Comparison of ENCODE assay signal across 1 cellular context in the genomic region with DNA sequence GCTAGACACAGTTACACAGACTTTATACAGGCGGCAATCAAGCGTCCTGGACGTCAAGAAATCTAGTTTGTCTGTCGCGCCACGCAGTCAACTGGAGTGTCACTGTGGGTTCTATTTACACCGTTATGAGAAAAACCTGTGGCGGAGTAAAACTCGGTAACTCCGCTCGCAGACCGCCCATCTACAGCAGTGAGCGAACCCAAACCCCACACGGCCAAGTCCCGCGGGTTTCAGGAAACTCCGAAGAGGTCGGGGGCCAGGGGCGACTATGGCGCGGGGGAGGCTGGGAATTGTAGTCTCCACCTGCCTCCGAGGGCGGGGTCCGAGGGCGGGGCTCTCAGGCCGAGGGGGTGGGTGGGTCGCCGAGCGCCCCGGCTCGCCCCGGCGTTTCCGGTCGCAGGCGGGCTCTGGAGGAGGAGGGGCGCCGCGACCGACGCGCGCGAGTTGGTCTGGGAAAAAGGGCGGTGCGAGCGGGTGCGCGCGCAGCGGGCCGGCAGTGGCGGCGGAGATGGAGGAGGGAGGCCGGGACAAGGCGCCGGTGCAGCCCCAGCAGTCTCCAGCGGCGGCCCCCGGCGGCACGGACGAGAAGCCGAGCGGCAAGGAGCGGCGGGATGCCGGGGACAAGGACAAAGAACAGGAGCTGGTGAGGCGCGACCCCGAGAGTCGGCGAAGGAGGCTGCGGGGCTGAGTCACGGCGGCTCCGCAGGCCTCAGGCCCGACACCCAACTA.
TF ChIP-seq lines count a peak whose summit lies in the region.

Gene PSMD2, plus strand, starts transcription at position 483 of the 729 bp plus-strand sequence. Its CDS starts 26 bp downstream, at position 509.

TF ChIP-seq in HepG2, 621 proteins besides CTCF, POLR2A, EP300 and RAD21 (continued from another document and continues in another):
- TF ChIP-seq, protein P1, sequence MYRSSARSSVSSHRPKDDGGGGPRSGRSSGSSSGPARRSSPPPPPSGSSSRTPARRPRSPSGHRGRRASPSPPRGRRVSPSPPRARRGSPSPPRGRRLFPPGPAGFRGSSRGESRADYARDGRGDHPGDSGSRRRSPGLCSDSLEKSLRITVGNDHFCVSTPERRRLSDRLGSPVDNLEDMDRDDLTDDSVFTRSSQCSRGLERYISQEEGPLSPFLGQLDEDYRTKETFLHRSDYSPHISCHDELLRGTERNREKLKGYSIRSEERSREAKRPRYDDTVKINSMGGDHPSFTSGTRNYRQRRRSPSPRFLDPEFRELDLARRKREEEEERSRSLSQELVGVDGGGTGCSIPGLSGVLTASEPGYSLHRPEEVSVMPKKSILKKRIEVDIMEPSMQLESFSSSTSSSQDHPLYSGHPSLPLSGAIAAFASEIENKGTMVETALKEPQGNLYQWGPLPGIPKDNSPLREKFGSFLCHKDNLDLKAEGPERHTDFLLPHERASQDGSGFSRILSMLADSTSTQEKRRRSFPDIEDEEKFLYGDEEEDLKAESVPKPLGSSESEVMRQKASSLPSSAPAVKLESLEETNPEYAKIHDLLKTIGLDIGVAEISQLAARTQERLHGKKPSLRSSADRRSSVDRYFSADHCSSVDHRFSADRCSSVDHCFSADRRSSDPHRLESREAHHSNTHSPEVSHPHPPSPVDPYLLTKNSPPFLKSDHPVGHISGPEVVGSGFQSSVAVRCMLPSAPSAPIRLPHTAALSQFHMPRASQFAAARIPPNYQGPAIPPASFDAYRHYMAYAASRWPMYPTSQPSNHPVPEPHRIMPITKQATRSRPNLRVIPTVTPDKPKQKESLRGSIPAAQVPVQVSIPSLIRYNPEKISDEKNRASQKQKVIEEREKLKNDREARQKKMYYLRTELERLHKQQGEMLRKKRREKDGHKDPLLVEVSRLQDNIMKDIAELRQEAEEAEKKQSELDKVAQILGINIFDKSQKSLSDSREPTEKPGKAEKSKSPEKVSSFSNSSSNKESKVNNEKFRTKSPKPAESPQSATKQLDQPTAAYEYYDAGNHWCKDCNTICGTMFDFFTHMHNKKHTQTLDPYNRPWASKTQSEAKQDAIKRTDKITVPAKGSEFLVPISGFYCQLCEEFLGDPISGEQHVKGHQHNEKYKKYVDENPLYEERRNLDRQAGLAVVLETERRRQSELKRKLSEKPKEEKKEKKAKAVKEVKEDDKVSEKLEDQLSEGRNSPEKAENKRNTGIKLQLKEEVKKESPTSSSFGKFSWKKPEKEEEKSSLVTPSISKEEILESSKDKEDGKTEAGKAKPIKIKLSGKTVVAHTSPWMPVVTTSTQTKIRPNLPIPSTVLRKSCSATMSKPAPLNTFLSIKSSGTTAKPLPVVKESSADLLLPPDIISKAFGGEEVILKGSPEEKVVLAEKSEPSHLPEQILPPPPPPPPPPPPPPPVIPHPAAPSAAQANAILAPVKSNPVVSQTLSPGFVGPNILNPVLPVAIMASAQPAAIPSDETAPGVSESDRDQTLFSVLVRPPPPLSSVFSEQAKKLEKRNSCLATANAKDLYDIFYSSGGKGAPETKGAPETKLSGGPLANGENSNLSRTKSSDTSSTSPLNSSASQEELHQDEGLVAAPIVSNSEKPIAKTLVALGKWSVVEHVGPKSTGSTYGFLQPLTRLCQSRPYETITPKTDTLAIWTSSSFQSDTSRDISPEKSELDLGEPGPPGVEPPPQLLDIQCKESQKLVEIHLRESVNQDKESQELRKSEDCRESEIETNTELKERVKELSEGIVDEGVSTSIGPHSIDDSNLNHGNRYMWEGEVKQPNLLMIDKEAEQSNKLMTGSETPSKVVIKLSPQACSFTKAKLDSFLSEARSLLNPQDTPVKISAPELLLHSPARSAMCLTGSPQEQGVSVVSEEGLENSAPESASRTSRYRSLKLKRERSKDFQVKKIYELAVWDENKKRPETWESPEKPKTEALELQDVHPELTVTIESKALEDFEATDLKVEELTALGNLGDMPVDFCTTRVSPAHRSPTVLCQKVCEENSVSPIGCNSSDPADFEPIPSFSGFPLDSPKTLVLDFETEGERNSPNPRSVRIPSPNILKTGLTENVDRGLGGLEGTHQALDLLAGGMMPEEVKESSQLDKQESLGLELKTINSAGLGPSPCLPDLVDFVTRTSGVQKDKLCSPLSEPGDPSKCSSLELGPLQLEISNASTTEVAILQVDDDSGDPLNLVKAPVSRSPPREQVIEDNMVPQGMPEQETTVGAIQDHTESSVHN (CRISPR knock-in tag; IDR thresholded peaks at IDR 0.05), result no peak; the same call in 1 of the 2 replicates
- TF ChIP-seq CAMTA2 (CRISPR knock-in tag; IDR thresholded peaks at IDR 0.05; ENCODE audit: borderline replicate concordance) (0 out of 2 replicates have a peak, but pooled peaks have one; percentile 1), ZNF616 (CRISPR knock-in tag; IDR thresholded peaks at IDR 0.05; ENCODE audit: low read depth) (peak; percentile 21; the same call in 1 of the 2 replicates), ATF7-NPFF (CRISPR knock-in tag; IDR thresholded peaks at IDR 0.05; ENCODE audit: low read depth) (no peak; the same call in 1 of the 2 replicates), PATZ1 (CRISPR knock-in tag; IDR thresholded peaks at IDR 0.05) (peak; percentile 80), BHLHE40 (IDR thresholded peaks at IDR 0.05; ENCODE audit: low read length) (no peak), RORA (CRISPR knock-in tag; IDR thresholded peaks at IDR 0.05) (no peak), ZNF337 (CRISPR knock-in tag; IDR thresholded peaks at IDR 0.05; ENCODE audit: borderline replicate concordance, low read depth) (no peak), ZFP82 (CRISPR knock-in tag; IDR thresholded peaks at IDR 0.05; ENCODE audit: borderline replicate concordance) (0 out of 2 replicates have a peak, but pooled peaks have one; percentile 40), ZBTB20 (CRISPR knock-in tag; IDR thresholded peaks at IDR 0.05; ENCODE audit: borderline replicate concordance, low read depth) (peak; percentile 10; the same call in 1 of the 2 replicates), MED8 (CRISPR knock-in tag; IDR thresholded peaks at IDR 0.05; ENCODE audit: insufficient replicate concordance) (peak; percentile 20), HMGXB3 (CRISPR knock-in tag; IDR thresholded peaks at IDR 0.05; ENCODE audit: borderline replicate concordance) (peak; percentile 23; the same call in 1 of the 2 replicates), ZSCAN5A (CRISPR knock-in tag; IDR thresholded peaks at IDR 0.05; ENCODE audit: borderline replicate concordance) (no peak), ZXDC (CRISPR knock-in tag; IDR thresholded peaks at IDR 0.05) (peak; percentile 81), ZFP36 (IDR thresholded peaks at IDR 0.05; ENCODE audit: borderline replicate concordance, low read depth, low read length, partially characterized antibody) (no peak), ZMYM4 (CRISPR knock-in tag; IDR thresholded peaks at IDR 0.05) (no peak; the same call in 1 of the 2 replicates)
- TF ChIP-seq, protein P2, sequence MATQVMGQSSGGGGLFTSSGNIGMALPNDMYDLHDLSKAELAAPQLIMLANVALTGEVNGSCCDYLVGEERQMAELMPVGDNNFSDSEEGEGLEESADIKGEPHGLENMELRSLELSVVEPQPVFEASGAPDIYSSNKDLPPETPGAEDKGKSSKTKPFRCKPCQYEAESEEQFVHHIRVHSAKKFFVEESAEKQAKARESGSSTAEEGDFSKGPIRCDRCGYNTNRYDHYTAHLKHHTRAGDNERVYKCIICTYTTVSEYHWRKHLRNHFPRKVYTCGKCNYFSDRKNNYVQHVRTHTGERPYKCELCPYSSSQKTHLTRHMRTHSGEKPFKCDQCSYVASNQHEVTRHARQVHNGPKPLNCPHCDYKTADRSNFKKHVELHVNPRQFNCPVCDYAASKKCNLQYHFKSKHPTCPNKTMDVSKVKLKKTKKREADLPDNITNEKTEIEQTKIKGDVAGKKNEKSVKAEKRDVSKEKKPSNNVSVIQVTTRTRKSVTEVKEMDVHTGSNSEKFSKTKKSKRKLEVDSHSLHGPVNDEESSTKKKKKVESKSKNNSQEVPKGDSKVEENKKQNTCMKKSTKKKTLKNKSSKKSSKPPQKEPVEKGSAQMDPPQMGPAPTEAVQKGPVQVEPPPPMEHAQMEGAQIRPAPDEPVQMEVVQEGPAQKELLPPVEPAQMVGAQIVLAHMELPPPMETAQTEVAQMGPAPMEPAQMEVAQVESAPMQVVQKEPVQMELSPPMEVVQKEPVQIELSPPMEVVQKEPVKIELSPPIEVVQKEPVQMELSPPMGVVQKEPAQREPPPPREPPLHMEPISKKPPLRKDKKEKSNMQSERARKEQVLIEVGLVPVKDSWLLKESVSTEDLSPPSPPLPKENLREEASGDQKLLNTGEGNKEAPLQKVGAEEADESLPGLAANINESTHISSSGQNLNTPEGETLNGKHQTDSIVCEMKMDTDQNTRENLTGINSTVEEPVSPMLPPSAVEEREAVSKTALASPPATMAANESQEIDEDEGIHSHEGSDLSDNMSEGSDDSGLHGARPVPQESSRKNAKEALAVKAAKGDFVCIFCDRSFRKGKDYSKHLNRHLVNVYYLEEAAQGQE (IDR thresholded peaks at IDR 0.05; ENCODE audit: borderline replicate concordance in 1 of 2, low read depth in 1 of 2, low read length in 2 of 2), result peak in 1 of 2 experiments; percentile 62; a peak in 2 of 4 replicates
- TF ChIP-seq, protein P3, sequence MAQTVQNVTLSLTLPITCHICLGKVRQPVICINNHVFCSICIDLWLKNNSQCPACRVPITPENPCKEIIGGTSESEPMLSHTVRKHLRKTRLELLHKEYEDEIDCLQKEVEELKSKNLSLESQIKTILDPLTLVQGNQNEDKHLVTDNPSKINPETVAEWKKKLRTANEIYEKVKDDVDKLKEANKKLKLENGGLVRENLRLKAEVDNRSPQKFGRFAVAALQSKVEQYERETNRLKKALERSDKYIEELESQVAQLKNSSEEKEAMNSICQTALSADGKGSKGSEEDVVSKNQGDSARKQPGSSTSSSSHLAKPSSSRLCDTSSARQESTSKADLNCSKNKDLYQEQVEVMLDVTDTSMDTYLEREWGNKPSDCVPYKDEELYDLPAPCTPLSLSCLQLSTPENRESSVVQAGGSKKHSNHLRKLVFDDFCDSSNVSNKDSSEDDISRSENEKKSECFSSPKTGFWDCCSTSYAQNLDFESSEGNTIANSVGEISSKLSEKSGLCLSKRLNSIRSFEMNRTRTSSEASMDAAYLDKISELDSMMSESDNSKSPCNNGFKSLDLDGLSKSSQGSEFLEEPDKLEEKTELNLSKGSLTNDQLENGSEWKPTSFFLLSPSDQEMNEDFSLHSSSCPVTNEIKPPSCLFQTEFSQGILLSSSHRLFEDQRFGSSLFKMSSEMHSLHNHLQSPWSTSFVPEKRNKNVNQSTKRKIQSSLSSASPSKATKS (CRISPR knock-in tag; IDR thresholded peaks at IDR 0.05), result no peak
